In genomic region chr1:210456731-210457130, GRCh38 we compare ENCODE assay signal across 20 cellular contexts.
"Had no signal": no experiment of that assay in that cellular context is flagged by ENCODE, and none has a peak within 500 bp of the region (broad histone marks: within the 10 kb centered on the region; RNA-seq: fewer than 3 reads in every experiment).

No MANE protein-coding gene starts in this region.

- H3K27me3 ChIP-seq: foreskin keratinocyte, right lobe of liver, spleen, tibial artery, upper lobe of left lung, vagina had no signal

- H3K9me3 ChIP-seq: left ventricle myocardium inferior, lower lobe of right lung, psoas muscle, right lobe of liver, spleen, tibial artery, upper lobe of left lung, vagina had no signal

- H3K4me3 ChIP-seq: left ventricle myocardium inferior, lower lobe of right lung, psoas muscle, right lobe of liver, spleen, tibial artery, upper lobe of left lung, vagina had no signal

- DNase-seq: dermis blood vessel endothelial cell; foreskin keratinocyte; immature natural killer cell; left cardiac atrium; left ventricle myocardium inferior; lower lobe of right lung; naive thymus-derived CD4-positive, alpha-beta T cell; nephron progenitor cell; psoas muscle; retina; right lobe of liver; spleen; stimulated activated CD4-positive, alpha-beta T cell treated with anti-CD3 and anti-CD28 coated beads, Interleukin-15, amount 100 ng/mL, for 24 hours; stimulated activated CD4-positive, alpha-beta T cell treated with anti-CD3 and anti-CD28 coated beads, Interleukin-1b, Interleukin-23, amount 100 ng/mL, for 48 hours; stimulated activated CD4-positive, alpha-beta T cell treated with anti-CD3 and anti-CD28 coated beads, Interleukin-4, amount 100 ng/mL, for 24 hours; tibial artery; upper lobe of left lung had no signal

- H3K4me1 ChIP-seq: foreskin keratinocyte, left ventricle myocardium inferior, lower lobe of right lung, psoas muscle, right lobe of liver, spleen, tibial artery, upper lobe of left lung, vagina had no signal

- FAIRE-seq: keratinocyte had no signal

- ATAC-seq: foreskin keratinocyte; left cardiac atrium; lower lobe of right lung; naive thymus-derived CD4-positive, alpha-beta T cell; psoas muscle; right lobe of liver; stimulated activated memory B cell treated with anti-CD40 and anti-IgM and Interleukin-4, amounts not matched to agents 10 μg/mL and 1 μg/mL and 100 μg/mL, for 72 hours had no signal

- H3K36me3 ChIP-seq: left ventricle myocardium inferior, lower lobe of right lung, right lobe of liver, spleen, tibial artery, upper lobe of left lung, vagina had no signal

- H3K27ac ChIP-seq: foreskin keratinocyte, left ventricle myocardium inferior, lower lobe of right lung, psoas muscle, right lobe of liver, spleen, tibial artery, upper lobe of left lung, vagina had no signal
